7 cellular contexts compared by ENCODE assay signal in the genomic region with DNA sequence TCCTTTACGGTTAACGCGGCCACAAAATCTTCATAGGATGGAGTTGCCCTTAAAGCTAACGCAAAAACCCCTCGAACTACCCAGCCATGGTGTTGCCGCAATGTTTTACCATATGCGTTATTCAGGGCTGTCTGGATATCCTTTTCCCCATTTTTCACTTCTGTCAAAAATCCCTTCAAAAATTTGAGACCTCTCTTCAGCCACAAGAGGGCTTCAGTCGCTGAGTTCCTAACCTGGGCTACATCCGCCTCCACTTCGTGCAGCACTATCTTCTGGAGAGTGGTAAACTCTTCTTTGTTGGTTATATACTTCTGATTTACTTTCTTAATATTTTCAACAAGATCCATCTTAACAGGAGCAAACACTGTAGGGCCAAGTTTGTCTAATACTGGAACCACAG. TPM values are rescaled to one million over a fixed set of nuclear protein-coding genes. Genes with fewer than 3 reads are reported as not detected.
DNase-seq lines count a peak whose midpoint lies in the region; ATAC-seq and TF ChIP-seq lines count a peak whose summit lies in the region.
"Not testable (repeated sequence)": the region's sequence is repeated elsewhere in the genome, so short reads cannot be mapped to it uniquely, and the experiment has no call there.

No MANE protein-coding gene starts in this region.

- not testable (repeated sequence) for H3K36me3 ChIP-seq in DOHH2 (ENCODE audit: control insufficient read depth, low read length); PC-3 (ENCODE audit: low read depth, low read length)
- H3K36me3 ChIP-seq in left ventricle myocardium inferior, result peaks cover 20% of the 10 kb centered on the region

- H3K4me1 Mint-ChIP-seq in WTC11, neural crest cell: not testable (repeated sequence)

- not testable (repeated sequence) for H3K4me1 ChIP-seq in DOHH2 (ENCODE audit: control insufficient read depth, low read length); PC-3 (ENCODE audit: insufficient read depth, low read length); left ventricle myocardium inferior

- H3K36me3 Mint-ChIP-seq in WTC11 (peaks cover 43% of the 10 kb centered on the region), neural crest cell (ENCODE audit: low read depth) (peaks cover 27% of the 10 kb centered on the region)

- not testable (repeated sequence) for H3K4me3 Mint-ChIP-seq in WTC11, neural crest cell

- H3K27me3 Mint-ChIP-seq in WTC11 (ENCODE audit: low read depth); neural crest cell (ENCODE audit: low read depth): not testable (repeated sequence)

- H3K27ac Mint-ChIP-seq in WTC11; neural crest cell (ENCODE audit: unreplicated experiment): not testable (repeated sequence)

- H3K4me2 ChIP-seq in DOHH2 (ENCODE audit: low read length); PC-3 (ENCODE audit: low read length): not testable (repeated sequence)

- ATAC-seq in PC-3, result peak; percentile 64
- peak; percentile 76 for ATAC-seq in WTC11

- not testable (repeated sequence) for H2AFZ ChIP-seq in PC-3 (ENCODE audit: low read length)

- H3K9me3 ChIP-seq in DOHH2 (ENCODE audit: control insufficient read depth, insufficient read depth, low read length); PC-3 (ENCODE audit: low read length): not testable (repeated sequence)
- H3K9me3 ChIP-seq in left ventricle myocardium inferior (replicated peaks), result peaks cover 23% of the 10 kb centered on the region

- not testable (repeated sequence) for H3K4me3 ChIP-seq in DOHH2 (ENCODE audit: low read length); PC-3 (ENCODE audit: low read length); left ventricle myocardium inferior

- TF ChIP-seq CTCF in DOHH2 (IDR thresholded peaks at IDR 0.05; ENCODE audit: low read depth, low read length, poor library complexity, severe bottlenecking), result peak; percentile 24
- peak; percentile 57 for TF ChIP-seq CTCF in PC-3 (conservative IDR thresholded peaks at IDR 0.05; ENCODE audit: low read depth, low read length)
- TF ChIP-seq CTCF in WTC11 (IDR thresholded peaks at IDR 0.05), result not testable (repeated sequence)
- TF ChIP-seq CTCF in left ventricle myocardium inferior (IDR thresholded peaks at IDR 0.05; ENCODE audit: borderline replicate concordance), result peak; percentile 38
- peak; percentile 48 for TF ChIP-seq CTCF in neural crest cell (conservative IDR thresholded peaks at IDR 0.05)

- not testable (repeated sequence) for BruUV-seq in PC-3 (replicated peaks; lab: Mats Ljungman, UMichigan)

- H3K27me3 ChIP-seq in DOHH2 (ENCODE audit: control insufficient read depth, low read length); PC-3 (ENCODE audit: low read length); left ventricle myocardium inferior (ENCODE audit: low read depth): not testable (repeated sequence)

- DNase-seq in HT-29 (ENCODE audit: low spot score), result peak; percentile 30
- DNase-seq in PC-3, result peak; percentile 39
- not testable (repeated sequence) for DNase-seq in WTC11 (ENCODE audit: low spot score); left ventricle myocardium inferior; neural crest cell (ENCODE audit: low read depth, low spot score)
- DNase-seq in dermis blood vessel endothelial cell, result peak; percentile 26

- POLR2A ChIA-PET in PC-3 (lab: Charles Lee; ENCODE audit: unreplicated experiment); WTC11 (lab: Charles Lee): not testable (repeated sequence)

- intact Hi-C loops in PC-3 (cut with micrococcal nuclease), result loop anchor here (2.0 to 5.0 kb wide), 3 partner anchors 42 to 554 kb away; a partner anchor contains a TSS
- intact Hi-C loops in left ventricle myocardium inferior (cut with micrococcal nuclease), result not testable (repeated sequence)

- not testable (repeated sequence) for H3K79me2 ChIP-seq in DOHH2 (ENCODE audit: control insufficient read depth, low read length); PC-3 (ENCODE audit: low read length)

- not testable (repeated sequence) for H3K27ac ChIP-seq in DOHH2 (ENCODE audit: low read depth, low read length); PC-3 (ENCODE audit: low read length); left ventricle myocardium inferior (replicated peaks)

- H3K9ac ChIP-seq in PC-3 (ENCODE audit: low read length), result not testable (repeated sequence)

- H3F3A ChIP-seq in DOHH2 (ENCODE audit: control insufficient read depth, insufficient read depth); PC-3 (ENCODE audit: low read length, unreplicated experiment): not testable (repeated sequence)

- peaks cover 37% of the 10 kb centered on the region for H3K9me3 Mint-ChIP-seq in WTC11
- H3K9me3 Mint-ChIP-seq in neural crest cell, result peaks cover 16% of the 10 kb centered on the region

- not testable (repeated sequence) for H3K9me2 ChIP-seq in DOHH2 (replicated peaks; ENCODE audit: control insufficient read depth, low read length); PC-3 (replicated peaks; ENCODE audit: low read length)

- not testable (repeated sequence) for H4K20me1 ChIP-seq in DOHH2 (ENCODE audit: control insufficient read depth, insufficient read depth, low read depth, low read length); PC-3 (ENCODE audit: low read length)

- CTCF ChIA-PET in PC-3 (lab: Charles Lee), result interaction anchor here (0.6 kb wide), 1 partner anchor 40 kb away, joined by 3 read pairs; no protein-coding TSS in a partner anchor
- CTCF ChIA-PET in WTC11 (lab: Charles Lee), result interaction anchor here (1.4 kb wide), 1 partner anchor 95 kb away, joined by 4 read pairs; no protein-coding TSS in a partner anchor

RNA-seq across cellular contexts. Expression of a gene that starts 42.6 kb away (rescaled TPM):
- 28.3 and 30.5 TPM in 2 replicates for total RNA-seq in HT-29 (2014; rRNA removed; shearing (Covaris generic))
- total RNA-seq in PC-3 (2014; rRNA removed), result 18.1 and 23.0 TPM in 2 replicates
- 41.8 to 46.8 TPM (median 44.3 TPM) in 3 replicates for total RNA-seq in WTC11 (2021)
- total RNA-seq in dermis blood vessel endothelial cell, result 66.5 and 89.7 TPM in 2 replicates
- total RNA-seq in left ventricle myocardium inferior, result 46.2 TPM
- total RNA-seq in neural crest cell, result 32.0 and 34.0 TPM in 2 replicates
